27 cellular contexts compared by ENCODE assay signal in the genomic region with DNA sequence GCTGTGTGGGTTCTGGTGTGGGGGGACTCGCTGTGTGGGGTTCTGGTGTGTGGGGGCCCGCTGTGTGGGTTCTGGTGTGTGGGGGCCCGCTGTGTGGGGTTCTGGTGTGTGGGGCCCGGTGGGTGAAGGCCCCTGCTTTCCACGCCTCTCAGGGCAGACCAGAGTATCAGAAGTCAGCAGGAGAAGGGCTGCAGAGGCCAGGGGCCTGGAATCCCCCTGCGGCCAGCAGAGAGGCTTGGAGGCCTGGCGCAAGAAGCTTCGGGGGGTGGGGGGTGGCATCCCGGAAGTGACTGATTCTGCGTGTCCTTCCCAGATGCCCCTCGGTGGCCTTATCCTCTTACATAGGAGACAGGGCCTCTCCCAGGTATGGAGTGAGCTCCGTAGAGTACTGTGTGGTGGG. TPM values are rescaled to one million over a fixed set of nuclear protein-coding genes. Genes with fewer than 3 reads are reported as not detected.
"Had no signal": no experiment of that assay in that cellular context is flagged by ENCODE, and none has a peak within 500 bp of the region (broad histone marks: within the 10 kb centered on the region; RNA-seq: fewer than 3 reads in every experiment).

No MANE protein-coding gene starts in this region.

- H3K79me2 ChIP-seq: parathyroid adenoma had no signal

- H3K27me3 ChIP-seq: adrenal gland, ascending aorta, esophagus muscularis mucosa, neural progenitor cell, right atrium auricular region, spleen had no signal

- H3K4me3 ChIP-seq: adrenal gland, ascending aorta, esophagus muscularis mucosa, neural progenitor cell, right atrium auricular region, spleen, thoracic aorta had no signal

- DNase-seq: activated CD4-positive, alpha-beta T cell treated with anti-CD3 and anti-CD28 coated beads for 48 hours; activated CD4-positive, alpha-beta T cell treated with anti-CD3 and anti-CD28 coated beads, Interleukin-2, amount 50 U/mL, for 48 hours; activated CD8-positive, alpha-beta memory T cell treated with anti-CD3 and anti-CD28 coated beads for 24 hours; activated effector memory CD4-positive, alpha-beta T cell treated with Interleukin-2 at 50 U/mL for 16 hours; activated naive CD4-positive, alpha-beta T cell treated with Interleukin-2 at 50 U/mL for 16 hours; adrenal gland; cortex of kidney; endodermal cell; foreskin melanocyte; naive thymus-derived CD4-positive, alpha-beta T cell; occipital lobe; spleen; stimulated activated naive CD8-positive, alpha-beta T cell treated with anti-CD3 and anti-CD28 coated beads, Interleukin-15, Interleukin-2, amounts not matched to agents 100 U/mL and 50 U/mL, for 24 hours; T-helper 17 cell; T1000; WERI-Rb-1 had no signal

- H3K9me3 ChIP-seq: adrenal gland, ascending aorta, esophagus muscularis mucosa, right atrium auricular region, spleen, thoracic aorta had no signal

- H2AFZ ChIP-seq: neural progenitor cell, parathyroid adenoma had no signal

- H3K27ac ChIP-seq: adrenal gland, ascending aorta, esophagus muscularis mucosa, neural progenitor cell, parathyroid adenoma, right atrium auricular region, spleen, thoracic aorta, WERI-Rb-1 had no signal

- H3K4me1 ChIP-seq: adrenal gland, ascending aorta, neural progenitor cell, parathyroid adenoma, spleen had no signal

- H3K9ac ChIP-seq: neural progenitor cell, parathyroid adenoma had no signal

- H3K36me3 ChIP-seq: neural progenitor cell, WERI-Rb-1 had no signal

- H3K4me2 ChIP-seq: neural progenitor cell had no signal

RNA-seq across cellular contexts. Expression of gene MUC4, which starts 59.2 kb away (rescaled TPM):
- total RNA-seq: ascending aorta, chondrocyte, left ventricle myocardium superior, lung microvascular endothelial cell, occipital lobe, pulmonary artery endothelial cell, spleen, subcutaneous adipose tissue, T-helper 17 cell, thoracic aorta had no signal
- polyA plus RNA-seq: naive thymus-derived CD4-positive, alpha-beta T cell had no signal
